Comparison of ENCODE assay signal across 15 cellular contexts in the genomic region with DNA sequence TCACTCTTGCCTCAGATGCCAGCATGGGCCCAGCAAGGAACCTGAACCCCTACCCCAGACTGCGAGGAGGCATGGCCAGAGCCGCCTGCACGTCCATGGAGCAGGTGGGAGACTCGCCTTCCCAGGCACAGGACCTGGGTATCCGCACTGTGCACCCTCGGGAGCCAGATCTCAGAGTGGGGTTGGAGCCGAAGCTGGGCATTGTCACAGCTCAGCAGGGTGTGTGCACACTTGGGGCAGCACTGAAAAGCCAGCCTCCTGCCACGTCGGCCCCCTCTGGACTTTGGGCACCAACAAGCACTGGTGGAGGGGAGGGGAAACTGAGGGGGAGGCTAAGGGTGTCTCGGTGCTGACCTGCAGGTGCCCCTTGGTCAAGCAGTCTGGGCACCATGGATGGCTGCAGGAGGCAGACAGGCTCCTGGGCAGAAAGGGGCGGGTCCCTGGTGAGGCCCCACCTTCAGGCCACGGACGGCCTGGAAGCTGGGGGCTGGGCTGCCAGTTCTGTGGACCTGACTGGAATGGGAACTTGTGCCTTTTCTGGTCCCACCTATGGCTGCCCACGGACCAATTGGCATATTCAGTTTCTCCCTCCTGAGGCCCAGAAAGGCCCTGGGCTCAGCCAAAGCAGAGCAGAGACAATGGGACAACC. TPM values are rescaled to one million over a fixed set of nuclear protein-coding genes. Genes with fewer than 3 reads are reported as not detected.
"Had no signal": no experiment of that assay in that cellular context is flagged by ENCODE, and none has a peak within 500 bp of the region (broad histone marks: within the 10 kb centered on the region; RNA-seq: fewer than 3 reads in every experiment).

No MANE protein-coding gene starts in this region.

- H3K4me3 ChIP-seq: ascending aorta, colonic mucosa, right lobe of liver, testis had no signal

- H3K27me3 ChIP-seq: ascending aorta, colonic mucosa, right lobe of liver, testis had no signal

- H3K9me3 Mint-ChIP-seq: activated CD4-positive, alpha-beta memory T cell treated with anti-CD3 and anti-CD28 coated beads, Interleukin-2, amount 10 ng/mL, durations not matched to agents 7 days and 5 days; activated naive CD8-positive, alpha-beta T cell treated with anti-CD3 and anti-CD28 coated beads, Interleukin-2, amount 50 U/mL, for 24 hours; activated T-cell treated with anti-CD3 and anti-CD28 coated beads, Interleukin-2, amount 50 U/mL, for 72 hours; naive thymus-derived CD4-positive, alpha-beta T cell had no signal

- H3K4me1 ChIP-seq: ascending aorta, colonic mucosa, testis had no signal

- H3K4me3 Mint-ChIP-seq: activated CD4-positive, alpha-beta memory T cell treated with anti-CD3 and anti-CD28 coated beads, Interleukin-2, amount 10 ng/mL, durations not matched to agents 7 days and 5 days; activated naive CD8-positive, alpha-beta T cell treated with anti-CD3 and anti-CD28 coated beads, Interleukin-2, amount 50 U/mL, for 24 hours; activated T-cell treated with anti-CD3 and anti-CD28 coated beads, Interleukin-2, amount 50 U/mL, for 72 hours; naive thymus-derived CD4-positive, alpha-beta T cell had no signal

- ATAC-seq: naive thymus-derived CD4-positive, alpha-beta T cell had no signal

- H3K36me3 ChIP-seq: colonic mucosa had no signal

- H3K9me3 ChIP-seq: ascending aorta, colonic mucosa, right lobe of liver, testis had no signal

- H3K27ac ChIP-seq: ascending aorta, colonic mucosa, right lobe of liver, testis had no signal

- H3K27me3 Mint-ChIP-seq: activated CD4-positive, alpha-beta memory T cell treated with anti-CD3 and anti-CD28 coated beads, Interleukin-2, amount 10 ng/mL, durations not matched to agents 7 days and 5 days; activated naive CD8-positive, alpha-beta T cell treated with anti-CD3 and anti-CD28 coated beads, Interleukin-2, amount 50 U/mL, for 24 hours; naive thymus-derived CD4-positive, alpha-beta T cell had no signal

- DNase-seq: activated CD4-positive, alpha-beta memory T cell treated with anti-CD3 and anti-CD28 coated beads, Interleukin-2, amount 10 ng/mL, durations not matched to agents 7 days and 5 days; activated CD4-positive, alpha-beta T cell treated with anti-CD3 and anti-CD28 coated beads for 1 hour; activated naive CD8-positive, alpha-beta T cell treated with anti-CD3 and anti-CD28 coated beads, Interleukin-2, amount 50 U/mL, for 24 hours; activated T-cell treated with anti-CD3 and anti-CD28 coated beads, Interleukin-2, amount 50 U/mL, for 72 hours; caudate nucleus; colonic mucosa; foreskin melanocyte; hippocampal formation; naive thymus-derived CD4-positive, alpha-beta T cell; right lobe of liver; stimulated activated CD4-positive, alpha-beta T cell treated with anti-CD3 and anti-CD28 coated beads, Interleukin-2, amount 100 ng/mL, for 24 hours; stimulated activated naive CD4-positive, alpha-beta T cell treated with Interleukin-2 at 50 U/mL for 16 hours; testis had no signal

- H3K27ac Mint-ChIP-seq: activated CD4-positive, alpha-beta memory T cell treated with anti-CD3 and anti-CD28 coated beads, Interleukin-2, amount 10 ng/mL, durations not matched to agents 7 days and 5 days; activated naive CD8-positive, alpha-beta T cell treated with anti-CD3 and anti-CD28 coated beads, Interleukin-2, amount 50 U/mL, for 24 hours; activated T-cell treated with anti-CD3 and anti-CD28 coated beads, Interleukin-2, amount 50 U/mL, for 72 hours had no signal

RNA-seq across cellular contexts. Expression of gene SLC6A20, which starts 49.2 kb away (rescaled TPM):
- total RNA-seq: activated CD4-positive, alpha-beta memory T cell treated with anti-CD3 and anti-CD28 coated beads, Interleukin-2, amount 10 ng/mL, durations not matched to agents 7 days and 5 days; activated T-cell treated with anti-CD3 and anti-CD28 coated beads, Interleukin-2, amount 50 U/mL, for 72 hours; ascending aorta; lung microvascular endothelial cell; naive thymus-derived CD4-positive, alpha-beta T cell had no signal
- polyA plus RNA-seq: naive thymus-derived CD4-positive, alpha-beta T cell had no signal
